Comparison of ENCODE assay signal across 9 cellular contexts in genomic region chr1:27873671-27874384, GRCh38. TPM values are rescaled to one million over a fixed set of nuclear protein-coding genes. Genes with fewer than 3 reads are reported as not detected.
DNase-seq lines count a peak whose midpoint lies in the region; ATAC-seq, FAIRE-seq and TF ChIP-seq lines count a peak whose summit lies in the region.
"Had no signal": no experiment of that assay in that cellular context is flagged by ENCODE, and none has a peak within 500 bp of the region (broad histone marks: within the 10 kb centered on the region; RNA-seq: fewer than 3 reads in every experiment).

No MANE protein-coding gene starts in this region.

- no peak overlapping the region for H2BK12ac ChIP-seq in H9 (ENCODE audit: insufficient read length, low read depth, low read length)

- FAIRE-seq in small intestine (lab: Jason Lieb, UNC) = no peak

- no peak overlapping the region for H3T11ph ChIP-seq in H9 (ENCODE audit: low read length)

- intact Hi-C loops in left ventricle myocardium superior (cut with micrococcal nuclease) = no loop called here

- H3K79me2 ChIP-seq in H9 (ENCODE audit: insufficient read depth, low read length) = no peaks in the 10 kb centered on the region

- H4K8ac ChIP-seq in H9 (replicated peaks; ENCODE audit: insufficient read length, low read depth, low read length) = no peak overlapping the region

- no peak overlapping the region for H3K27ac Mint-ChIP-seq in H9
- H3K27ac Mint-ChIP-seq in activated CD4-positive, alpha-beta memory T cell treated with anti-CD3 and anti-CD28 coated beads, Interleukin-2, amount 10 ng/mL, durations not matched to agents 7 days and 5 days = peak overlapping the region; percentile 82
- H3K27ac Mint-ChIP-seq in stimulated activated effector memory CD8-positive, alpha-beta T cell treated with anti-CD3 and anti-CD28 coated beads, Interleukin-12 subunit alpha, Interleukin-12 subunit beta, amount 100 ng/mL, for 72 hours = peak overlapping the region; percentile 77

- H2BK20ac ChIP-seq in H9 (ENCODE audit: low read depth, low read length, poor library complexity, severe bottlenecking) = no peak overlapping the region

- H3K27me3 Mint-ChIP-seq in H9 (ENCODE audit: low read depth) = no peaks in the 10 kb centered on the region; the same call in 1 of the 2 replicates
- H3K27me3 Mint-ChIP-seq in activated CD4-positive, alpha-beta memory T cell treated with anti-CD3 and anti-CD28 coated beads, Interleukin-2, amount 10 ng/mL, durations not matched to agents 7 days and 5 days = no peaks in the 10 kb centered on the region

- no peak overlapping the region for H2BK5ac ChIP-seq in H9 (ENCODE audit: insufficient read length, low read length)

- no peak overlapping the region for H2AFZ ChIP-seq in H9 (ENCODE audit: low read length)

- H3K4me1 Mint-ChIP-seq in H9 = peaks cover 6 to 11% of the 10 kb centered on the region in 2 experiments
- H3K4me1 Mint-ChIP-seq in activated CD4-positive, alpha-beta memory T cell treated with anti-CD3 and anti-CD28 coated beads, Interleukin-2, amount 10 ng/mL, durations not matched to agents 7 days and 5 days = peaks cover 57% of the 10 kb centered on the region
- peaks cover 36% of the 10 kb centered on the region for H3K4me1 Mint-ChIP-seq in stimulated activated effector memory CD8-positive, alpha-beta T cell treated with anti-CD3 and anti-CD28 coated beads, Interleukin-12 subunit alpha, Interleukin-12 subunit beta, amount 100 ng/mL, for 72 hours

- no peak overlapping the region for H2BK15ac ChIP-seq in H9 (ENCODE audit: low read depth, low read length)

- no peak for TF ChIP-seq CTCF in H9 (conservative IDR thresholded peaks at IDR 0.05)

- no peaks in the 10 kb centered on the region for H3K9me3 ChIP-seq in H9 (ENCODE audit: control insufficient read depth, low read depth, low read length)
- H3K9me3 ChIP-seq in small intestine (ENCODE audit: control insufficient read depth, low read depth) = no peaks in the 10 kb centered on the region

- WGBS in H9 (ENCODE audit: extremely low coverage, insufficient read length, low lambda C conversion rate) = no CpG with 5 or more reads among the region's 16 CpGs
- 76 to 82% (median 79%) methylated on average over 16 of the region's 16 CpGs for WGBS in small intestine, 3 donors

- H2BK120ac ChIP-seq in H9 (ENCODE audit: low read depth, low read length, poor library complexity, severe bottlenecking) = no peak overlapping the region

- no peak overlapping the region for H3K4me3 ChIP-seq in small intestine (ENCODE audit: low read depth in 1 of 2, low read length in 2 of 2)

- peaks cover 2% of the 10 kb centered on the region for H4K20me1 ChIP-seq in H9 (ENCODE audit: control insufficient read depth, insufficient read depth, insufficient read length)

- H3K4me1 ChIP-seq in H9 (ENCODE audit: insufficient read depth, low read length) = no peaks in the 10 kb centered on the region; the same call in 1 of the 2 replicates
- no peaks in the 10 kb centered on the region for H3K4me1 ChIP-seq in small intestine (ENCODE audit: control insufficient read depth in 2 of 2, insufficient read depth in 1 of 2, low read depth in 1 of 2, low read length in 1 of 2)

- no peak overlapping the region for H3K4ac ChIP-seq in H9 (ENCODE audit: low read depth, low read length)

- H3K14ac ChIP-seq in H9 (ENCODE audit: insufficient read depth, low read length) = no peak overlapping the region

- H4K91ac ChIP-seq in H9 (ENCODE audit: insufficient read length, low read depth, low read length) = no peak overlapping the region

- CTCF ChIA-PET in activated CD4-positive, alpha-beta memory T cell treated with anti-CD3 and anti-CD28 coated beads, Interleukin-2, amount 10 ng/mL, durations not matched to agents 7 days and 5 days (lab: Charles Lee) = interaction anchor here (1.3 kb wide), 2 partner anchors 10 to 16 kb away, joined by 4 to 5 read pairs; no protein-coding TSS in a partner anchor

- H3K27me3 ChIP-seq in H9 (ENCODE audit: insufficient read depth, low read length) = no peaks in the 10 kb centered on the region
- no peaks in the 10 kb centered on the region for H3K27me3 ChIP-seq in small intestine (ENCODE audit: control insufficient read depth in 2 of 2, insufficient read depth in 2 of 2, low read length in 2 of 2)

- no peaks in the 10 kb centered on the region for H3K36me3 ChIP-seq in small intestine (ENCODE audit: control insufficient read depth in 2 of 2, insufficient read depth in 2 of 2, low read length in 2 of 2)

- ATAC-seq in left ventricle myocardium superior = peak; percentile 32
- ATAC-seq in stimulated activated effector memory CD8-positive, alpha-beta T cell treated with anti-CD3 and anti-CD28 coated beads, Interleukin-12 subunit alpha, Interleukin-12 subunit beta, amount 100 ng/mL, for 72 hours = no peak
- no peak for ATAC-seq in GM19452 (IDR thresholded peaks at IDR 0.05; ENCODE audit: unreplicated experiment)
- ATAC-seq in GM18907 (IDR thresholded peaks at IDR 0.05; ENCODE audit: unreplicated experiment) = no peak

- peaks cover 6% of the 10 kb centered on the region for H3K23me2 ChIP-seq in H9 (ENCODE audit: insufficient read length, low read depth, low read length, poor library complexity, severe bottlenecking)

- no peaks in the 10 kb centered on the region for H3K79me1 ChIP-seq in H9 (ENCODE audit: insufficient read depth, low read depth, low read length, poor library complexity, severe bottlenecking)

- H3K9ac ChIP-seq in H9 (ENCODE audit: extremely low read depth, insufficient read length, low read length) = no peak overlapping the region

- DNase-seq in H9 (no peak), left ventricle myocardium superior (peak; percentile 45), inferior parietal cortex (ENCODE audit: extremely low spot score) (no peak), small intestine (no peak)
- DNase-seq in activated CD4-positive, alpha-beta memory T cell treated with anti-CD3 and anti-CD28 coated beads, Interleukin-2, amount 10 ng/mL, durations not matched to agents 7 days and 5 days = no peak
- no peak for DNase-seq in stimulated activated effector memory CD8-positive, alpha-beta T cell treated with anti-CD3 and anti-CD28 coated beads, Interleukin-12 subunit alpha, Interleukin-12 subunit beta, amount 100 ng/mL, for 72 hours (ENCODE audit: low spot score in 2 of 2)
- DNase-seq: activated gamma-delta T cell had no signal

- H3K56ac ChIP-seq in H9 (ENCODE audit: insufficient read length, low read depth, low read length) = no peak overlapping the region

- POLR2A ChIA-PET in activated CD4-positive, alpha-beta memory T cell treated with anti-CD3 and anti-CD28 coated beads, Interleukin-2, amount 10 ng/mL, durations not matched to agents 7 days and 5 days (lab: Charles Lee) = interaction anchor here (0.9 to 2.4 kb wide), 4 partner anchors 9 to 18 kb away, joined by 3 to 13 read pairs (median 7); no protein-coding TSS in a partner anchor

- H3K4me2 ChIP-seq in H9 (ENCODE audit: insufficient read depth, insufficient read length, low read length) = peak overlapping the region; percentile 57

- H3K18ac ChIP-seq in H9 (ENCODE audit: insufficient read length, low read depth, low read length) = no peak overlapping the region

- no peak overlapping the region for H2AK5ac ChIP-seq in H9 (ENCODE audit: insufficient read length, low read length)

- no peak overlapping the region for H3K27ac ChIP-seq in H9 (ENCODE audit: insufficient read length, low read depth, low read length)
- peak overlapping the region in 1 of 2 donors; percentile 75 for H3K27ac ChIP-seq in small intestine (ENCODE audit: low read depth in 1 of 2, low read length in 1 of 2)

- H3K4me3 Mint-ChIP-seq in H9 = peak overlapping the region; percentile 22 to 86; a peak in 4 of 5 replicates
- peak overlapping the region; percentile 95 for H3K4me3 Mint-ChIP-seq in activated CD4-positive, alpha-beta memory T cell treated with anti-CD3 and anti-CD28 coated beads, Interleukin-2, amount 10 ng/mL, durations not matched to agents 7 days and 5 days
- peak overlapping the region; percentile 92 for H3K4me3 Mint-ChIP-seq in stimulated activated effector memory CD8-positive, alpha-beta T cell treated with anti-CD3 and anti-CD28 coated beads, Interleukin-12 subunit alpha, Interleukin-12 subunit beta, amount 100 ng/mL, for 72 hours

- no peak overlapping the region for H3K23ac ChIP-seq in H9 (ENCODE audit: insufficient read length, low read depth, low read length)

- no peaks in the 10 kb centered on the region; a peak in 1 of 5 replicates for H3K9me3 Mint-ChIP-seq in H9
- H3K9me3 Mint-ChIP-seq in activated CD4-positive, alpha-beta memory T cell treated with anti-CD3 and anti-CD28 coated beads, Interleukin-2, amount 10 ng/mL, durations not matched to agents 7 days and 5 days = no peaks in the 10 kb centered on the region
- no peaks in the 10 kb centered on the region for H3K9me3 Mint-ChIP-seq in stimulated activated effector memory CD8-positive, alpha-beta T cell treated with anti-CD3 and anti-CD28 coated beads, Interleukin-12 subunit alpha, Interleukin-12 subunit beta, amount 100 ng/mL, for 72 hours

- peaks cover 0 to 9% (median 6%) of the 10 kb centered on the region in 3 experiments; a peak in 3 of 7 replicates for H3K36me3 Mint-ChIP-seq in H9 (ENCODE audit: insufficient read depth in 1 of 3, low read depth in 3 of 3)
- peaks cover 35% of the 10 kb centered on the region for H3K36me3 Mint-ChIP-seq in activated CD4-positive, alpha-beta memory T cell treated with anti-CD3 and anti-CD28 coated beads, Interleukin-2, amount 10 ng/mL, durations not matched to agents 7 days and 5 days (ENCODE audit: low read depth)
- H3K36me3 Mint-ChIP-seq in stimulated activated effector memory CD8-positive, alpha-beta T cell treated with anti-CD3 and anti-CD28 coated beads, Interleukin-12 subunit alpha, Interleukin-12 subunit beta, amount 100 ng/mL, for 72 hours = peaks cover 9% of the 10 kb centered on the region

- H4K5ac ChIP-seq in H9 (ENCODE audit: insufficient read length, low read depth, low read length) = no peak overlapping the region

RNA-seq across cellular contexts. Expression of gene THEMIS2, which starts 1.5 kb away (rescaled TPM):
- 17.2 and 18.7 TPM in 2 replicates for total RNA-seq in H9 (2021)
- total RNA-seq in activated CD4-positive, alpha-beta memory T cell treated with anti-CD3 and anti-CD28 coated beads, Interleukin-2, amount 10 ng/mL, durations not matched to agents 7 days and 5 days = 10 to 100 TPM; 58.9 to 60.1 TPM
- 5.7 TPM for total RNA-seq in left ventricle myocardium superior
- 10 to 100 TPM in 2 of 3 donors, 1 to 10 TPM in 1; 2.2 to 16.8 (median 14.1) TPM for polyA plus RNA-seq in small intestine

RNA-seq across cellular contexts. Expression of gene RPA2, which starts 40.5 kb away (rescaled TPM):
- total RNA-seq in H9 (2021) = 81.4 and 83.5 TPM in 2 replicates
- 10 to 100 TPM; 76.7 to 78.8 TPM for total RNA-seq in activated CD4-positive, alpha-beta memory T cell treated with anti-CD3 and anti-CD28 coated beads, Interleukin-2, amount 10 ng/mL, durations not matched to agents 7 days and 5 days
- total RNA-seq in left ventricle myocardium superior = 25.5 TPM
- 10 to 100 TPM; 17.0 to 26.8 (median 21.6) TPM for polyA plus RNA-seq in small intestine

RNA-seq across cellular contexts. Expression of gene PPP1R8, which starts 43.2 kb away (rescaled TPM):
- total RNA-seq in H9 (2021) = 58.8 and 59.9 TPM in 2 replicates
- total RNA-seq in activated CD4-positive, alpha-beta memory T cell treated with anti-CD3 and anti-CD28 coated beads, Interleukin-2, amount 10 ng/mL, durations not matched to agents 7 days and 5 days = 10 to 100 TPM; 48.5 to 51.2 TPM
- total RNA-seq in left ventricle myocardium superior = 25.8 TPM
- 10 to 100 TPM; 26.6 to 30.0 (median 29.9) TPM for polyA plus RNA-seq in small intestine

Comparison
In these comparisons a context has a peak if more than half of its experiments do, and no peak if none do; other contexts are left out.
1. H3K27ac Mint-ChIP-seq: peak in activated CD4-positive, alpha-beta memory T cell treated with anti-CD3 and anti-CD28 coated beads, Interleukin-2, amount 10 ng/mL, durations not matched to agents 7 days and 5 days (single experiment) and stimulated activated effector memory CD8-positive, alpha-beta T cell treated with anti-CD3 and anti-CD28 coated beads, Interleukin-12 subunit alpha, Interleukin-12 subunit beta, amount 100 ng/mL, for 72 hours (single experiment); none in H9 (0 of 3).
2. Peak in every context shown above with its lines, with median percentiles within 50 percentile points of each other: H3K4me3 Mint-ChIP-seq.